11 cellular contexts compared by ENCODE assay signal in genomic region chr5:143148461-143149170, GRCh38.
DNase-seq lines count a peak whose midpoint lies in the region; ATAC-seq and TF ChIP-seq lines count a peak whose summit lies in the region.
"Had no signal": no experiment of that assay in that cellular context is flagged by ENCODE, and none has a peak within 500 bp of the region (broad histone marks: within the 10 kb centered on the region; RNA-seq: fewer than 3 reads in every experiment).

No MANE protein-coding gene starts in this region.

- no peak overlapping the region for H3K4me3 ChIP-seq in ascending aorta

- peak overlapping the region; percentile 37 to 77 for H3K27ac ChIP-seq in ascending aorta

- ATAC-seq in HG03342 (IDR thresholded peaks at IDR 0.05; ENCODE audit: unreplicated experiment) (no peak), HG02884 (IDR thresholded peaks at IDR 0.05; ENCODE audit: unreplicated experiment) (no peak)

- no peaks in the 10 kb centered on the region for H3K36me3 ChIP-seq in ascending aorta

- no peak for TF ChIP-seq CTCF in ascending aorta (IDR thresholded peaks at IDR 0.05)

- intact Hi-C loops in ascending aorta (cut with DNase I): no loop called here

- DNase-seq in LHCN-M2 (ENCODE audit: low read depth) (peak; percentile 90), ascending aorta (ENCODE audit: low spot score in 2 of 2) (peak in 1 of 2 donors; percentile 68), kidney glomerular epithelial cell (lab: John Stamatoyannopoulos, UW) (peak; percentile 57), stromal cell of bone marrow (ENCODE audit: low read depth) (peak; percentile 65), G401 (ENCODE audit: low spot score) (no peak), ecto neural progenitor cell (ENCODE audit: low spot score) (no peak)
- DNase-seq: naive B cell; NCI-H187; stimulated activated CD4-positive, alpha-beta T cell treated with anti-CD3 and anti-CD28 coated beads, Interleukin-12 subunit alpha, Interleukin-12 subunit beta, amount 100 ng/mL, for 4 hours had no signal

- H3K9me3 ChIP-seq in ascending aorta: no peaks in the 10 kb centered on the region

- peaks cover 5 to 34% of the 10 kb centered on the region in 2 donors for H3K4me1 ChIP-seq in ascending aorta

- no peaks in the 10 kb centered on the region for H3K27me3 ChIP-seq in ascending aorta

- in situ Hi-C loops in G401 (cut with HindIII; ENCODE audit: low sequenced_read_pairs): no loop called here

Comparison
In these comparisons a context has a peak if more than half of its experiments do, and no peak if none do; other contexts are left out.
1. DNase-seq: peak in LHCN-M2 (single experiment), kidney glomerular epithelial cell (single experiment) and stromal cell of bone marrow (single experiment); none in G401 (single experiment) and ecto neural progenitor cell (single experiment).